Comparison of ENCODE assay signal across 1 cellular context in genomic region chr1:241215683-241216082, GRCh38.
TF ChIP-seq lines count a peak whose summit lies in the region.

No MANE protein-coding gene starts in this region.

TF ChIP-seq in GM23338, 12 proteins besides CTCF, POLR2A, EP300 and RAD21 (continued from another document):
- TF ChIP-seq ZNF462 (CRISPR knock-in tag; IDR thresholded peaks at IDR 0.05) (no peak), EZH2 (IDR thresholded peaks at IDR 0.05; ENCODE audit: low read depth, unreplicated experiment) (no peak), EZH2phosphoT487 (IDR thresholded peaks at IDR 0.05; ENCODE audit: unreplicated experiment) (no peak), ZNF114 (CRISPR knock-in tag; IDR thresholded peaks at IDR 0.05) (no peak), CREB1 (CRISPR knock-in tag; IDR thresholded peaks at IDR 0.05; ENCODE audit: low read depth) (no peak), POLR2AphosphoS5 (IDR thresholded peaks at IDR 0.05; ENCODE audit: low read depth) (no peak), STAT1 (IDR thresholded peaks at IDR 0.05; ENCODE audit: unreplicated experiment) (no peak), ZNF331 (CRISPR knock-in tag; IDR thresholded peaks at IDR 0.05; ENCODE audit: low read depth) (no peak), REST (IDR thresholded peaks at IDR 0.05; ENCODE audit: unreplicated experiment) (no peak), ETS1 (IDR thresholded peaks at IDR 0.05) (no peak), NANOG (IDR thresholded peaks at IDR 0.05; ENCODE audit: borderline replicate concordance) (no peak)
TF ChIP-seq in GM23338: peak in this region for 0.
